In genomic region chr3:52073490-52073889, GRCh38 we compare ENCODE assay signal across 14 cellular contexts.
"Had no signal": no experiment of that assay in that cellular context is flagged by ENCODE, and none has a peak within 500 bp of the region (broad histone marks: within the 10 kb centered on the region; RNA-seq: fewer than 3 reads in every experiment).

No MANE protein-coding gene starts in this region.

- H3K4me3 ChIP-seq: dorsolateral prefrontal cortex, hepatocyte, lung, prostate gland, right lobe of liver, transverse colon, vagina had no signal

- H3K36me3 ChIP-seq: prostate gland, right lobe of liver, transverse colon, vagina had no signal

- H3K27me3 ChIP-seq: dorsolateral prefrontal cortex, hepatocyte, right lobe of liver, transverse colon, vagina had no signal

- ATAC-seq: natural killer cell; stimulated activated naive B cell treated with anti-CD40 and anti-IgM and Interleukin-4, amounts not matched to agents 10 μg/mL and 1 μg/mL and 100 μg/mL, for 72 hours had no signal

- H3K4me1 ChIP-seq: prostate gland, right lobe of liver had no signal

- H3K27ac ChIP-seq: hepatocyte, prostate gland, right lobe of liver, transverse colon, vagina had no signal

- H3K9me3 ChIP-seq: prostate gland, right lobe of liver, transverse colon, vagina had no signal

- DNase-seq: dorsolateral prefrontal cortex; effector CD4-positive, alpha-beta T cell; kidney; natural killer cell; right lobe of liver; small intestine; stimulated activated CD4-positive, alpha-beta T cell treated with anti-CD3 and anti-CD28 coated beads, Interleukin-15, amount 100 ng/mL, for 24 hours; stimulated activated CD4-positive, alpha-beta T cell treated with anti-CD3 and anti-CD28 coated beads, Interleukin-2, amount 100 ng/mL, for 48 hours; stimulated activated naive B cell treated with anti-CD40 and anti-IgM and Interleukin-4, amounts not matched to agents 10 μg/mL and 1 μg/mL and 100 μg/mL, for 72 hours; transverse colon had no signal
